ENCODE assay signal across 1 cellular context in genomic region chr5:173677125-173677672, GRCh38.
TF ChIP-seq lines count a peak whose summit lies in the region.

No MANE protein-coding gene starts in this region.

TF ChIP-seq in K562, 482 proteins besides CTCF, POLR2A, EP300 and RAD21 (continued from another document and continues in another):
- no peak for TF ChIP-seq PBX2 (CRISPR knock-in tag; IDR thresholded peaks at IDR 0.05; ENCODE audit: low read depth)
- 0 out of 2 replicates have a peak, but pooled peaks have one; percentile 9 for TF ChIP-seq PBX2 (tag; conservative IDR thresholded peaks at IDR 0.05; ENCODE audit: low read depth)
- peak; percentile 12 for TF ChIP-seq MEIS2 (IDR thresholded peaks at IDR 0.05; ENCODE audit: partially characterized antibody)
- no peak for TF ChIP-seq MAZ (CRISPR knock-in tag; conservative IDR thresholded peaks at IDR 0.05 in 1 of 2, IDR thresholded peaks at IDR 0.05 in 1 of 2)
- TF ChIP-seq ZNF57 (CRISPR knock-in tag; IDR thresholded peaks at IDR 0.05): no peak
- no peak for TF ChIP-seq MYBL2 (IDR thresholded peaks at IDR 0.05; ENCODE audit: low read depth)
- TF ChIP-seq MYBL2 (CRISPR knock-in tag; IDR thresholded peaks at IDR 0.05; ENCODE audit: borderline replicate concordance): no peak
- no peak for TF ChIP-seq SMAD1 (IDR thresholded peaks at IDR 0.05; ENCODE audit: low read depth, low read length, partially characterized antibody)
- TF ChIP-seq MBD2 (IDR thresholded peaks at IDR 0.05; ENCODE audit: borderline replicate concordance, low read depth): no peak
- no peak for TF ChIP-seq FOSL1 (tag; conservative IDR thresholded peaks at IDR 0.05)
- TF ChIP-seq BRF2 (IDR thresholded peaks at IDR 0.05; ENCODE audit: borderline replicate concordance, insufficient read depth, insufficient read length): no peak
- no peak for TF ChIP-seq E2F1 (CRISPR knock-in tag; IDR thresholded peaks at IDR 0.05)
- no peak for TF ChIP-seq CBX2 (IDR thresholded peaks at IDR 0.05; ENCODE audit: insufficient read depth, low read length, poor library complexity, severe bottlenecking)
- no peak for TF ChIP-seq ZFP30 (CRISPR knock-in tag; IDR thresholded peaks at IDR 0.05; ENCODE audit: borderline replicate concordance)
- no peak for TF ChIP-seq MCM5 (IDR thresholded peaks at IDR 0.05; ENCODE audit: low read depth)
- TF ChIP-seq SREBF2 (CRISPR knock-in tag; IDR thresholded peaks at IDR 0.05): no peak
- peak in 1 of 2 experiments; percentile 89; a peak in 2 of 4 replicates for TF ChIP-seq MLLT1 (IDR thresholded peaks at IDR 0.05)
- TF ChIP-seq PKNOX1 (IDR thresholded peaks at IDR 0.05): peak; percentile 41; the same call in 1 of the 2 replicates
- TF ChIP-seq ZKSCAN3 (CRISPR knock-in tag; IDR thresholded peaks at IDR 0.05): no peak
- TF ChIP-seq CSDE1 (IDR thresholded peaks at IDR 0.05): no peak
- TF ChIP-seq ZBTB17 (CRISPR knock-in tag; IDR thresholded peaks at IDR 0.05): peak; percentile 90
- no peak for TF ChIP-seq FOXJ2 (tag; IDR thresholded peaks at IDR 0.05)
- TF ChIP-seq ZBTB12 (CRISPR knock-in tag; IDR thresholded peaks at IDR 0.05): no peak
- TF ChIP-seq SNIP1 (IDR thresholded peaks at IDR 0.05; ENCODE audit: low read depth): no peak
- TF ChIP-seq ETS1 (conservative IDR thresholded peaks at IDR 0.05; ENCODE audit: control insufficient read depth, low read depth, low read length): no peak
- peak; percentile 61; the same call in 1 of the 2 replicates for TF ChIP-seq BCOR (IDR thresholded peaks at IDR 0.05)
- TF ChIP-seq RBM25 (IDR thresholded peaks at IDR 0.05; ENCODE audit: low read depth, low read length, severe bottlenecking): peak; percentile 65
- no peak for TF ChIP-seq ZNF318 (IDR thresholded peaks at IDR 0.05; ENCODE audit: borderline replicate concordance in 1 of 2, low read depth in 1 of 2)
- no peak for TF ChIP-seq KLF13 (tag; IDR thresholded peaks at IDR 0.05; ENCODE audit: borderline replicate concordance, low read depth)
- no peak for TF ChIP-seq STAT5A (IDR thresholded peaks at IDR 0.05; ENCODE audit: borderline replicate concordance, low read length)
- no peak for TF ChIP-seq TRIM24 (IDR thresholded peaks at IDR 0.05)
- no peak for TF ChIP-seq WHSC1 (IDR thresholded peaks at IDR 0.05; ENCODE audit: low read length)
- no peak for TF ChIP-seq BRD4 (IDR thresholded peaks at IDR 0.05)
- TF ChIP-seq ZNF263 (CRISPR knock-in tag; IDR thresholded peaks at IDR 0.05; ENCODE audit: borderline replicate concordance): no peak
- no peak for TF ChIP-seq PHB (CRISPR knock-in tag; IDR thresholded peaks at IDR 0.05)
- TF ChIP-seq CHCHD3 (CRISPR knock-in tag; IDR thresholded peaks at IDR 0.05): no peak
- TF ChIP-seq MCM3 (IDR thresholded peaks at IDR 0.05): no peak
- no peak for TF ChIP-seq RFX5 (IDR thresholded peaks at IDR 0.05; ENCODE audit: low read depth, low read length)
- no peak for TF ChIP-seq ZNF583 (CRISPR knock-in tag; IDR thresholded peaks at IDR 0.05)
- no peak for TF ChIP-seq USF2 (CRISPR knock-in tag; IDR thresholded peaks at IDR 0.05)
- no peak for TF ChIP-seq CCNT2 (IDR thresholded peaks at IDR 0.05; ENCODE audit: borderline replicate concordance, extremely low read depth, insufficient read length, low read depth, low read length)
